ENCODE assay signal across 8 cellular contexts in the genomic region with DNA sequence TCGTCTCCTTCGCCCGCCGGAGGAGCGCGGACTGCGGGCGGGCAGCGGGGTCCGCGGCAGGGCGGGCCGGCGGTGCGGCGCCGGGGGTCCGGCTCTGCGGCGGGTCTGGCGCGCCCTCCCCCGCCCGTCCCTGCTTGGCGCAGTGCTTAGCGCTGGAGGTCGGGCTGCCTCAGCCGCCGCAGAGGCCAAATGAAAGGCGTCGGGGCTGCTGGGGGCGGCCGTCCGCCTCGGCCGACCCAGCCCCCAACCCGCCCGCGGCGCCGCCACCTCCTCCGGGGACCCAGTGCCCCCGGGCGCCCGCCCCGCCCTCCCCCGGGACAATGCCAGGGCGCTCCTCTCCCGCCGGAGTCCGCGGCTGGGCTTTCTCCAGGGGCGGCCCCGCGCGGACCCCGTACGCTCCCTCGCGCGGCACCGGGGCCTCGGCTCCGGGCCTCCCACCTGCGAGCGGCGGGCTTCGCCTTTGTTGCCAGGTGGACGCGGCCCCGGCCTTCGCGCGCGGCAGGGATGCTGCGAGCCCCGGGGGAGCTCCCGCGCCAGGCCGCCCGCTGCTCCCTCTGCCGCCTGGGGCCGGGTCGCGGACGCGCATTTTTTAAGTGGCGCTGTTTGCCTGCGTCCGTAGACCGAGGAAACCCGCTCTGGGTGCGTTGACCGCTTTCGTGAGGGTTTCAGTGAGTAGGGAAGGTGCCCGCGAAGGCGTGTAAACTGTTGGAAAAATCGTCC. TPM values are rescaled to one million over a fixed set of nuclear protein-coding genes. Genes with fewer than 3 reads are reported as not detected.
A peak's percentile ranks its signal among the peaks of the same experiment; 100 is the strongest.
DNase-seq lines count a peak whose midpoint lies in the region; ATAC-seq, FAIRE-seq and TF ChIP-seq lines count a peak whose summit lies in the region.

No MANE protein-coding gene starts in this region.

- ATAC-seq in GM21390 (IDR thresholded peaks at IDR 0.05; ENCODE audit: unreplicated experiment), result peak; percentile 27
- peak; percentile 0 for ATAC-seq in left lung

- intact Hi-C loops in left lung (cut with DNase I), result loop anchor here in 1 of 2 donors (10.0 kb wide), 1 partner anchor 65 kb away; the partner anchor contains the start of gene PRDM10

- peak overlapping the region; percentile 69 for H3K4me3 ChIP-seq in HUES64 (ENCODE audit: low read length)
- H3K4me3 ChIP-seq in left lung, result peak overlapping the region; percentile 67 to 79

- H3K9ac ChIP-seq in HUES64 (ENCODE audit: low read depth, low read length), result peak overlapping the region; percentile 80

- DNase-seq in D341Med (ENCODE audit: low spot score) (peak; percentile 78), left lung (peak; percentile 57 to 89), HTR-8/SVneo (ENCODE audit: insufficient read length, low spot score) (no peak)
- peak; percentile 24 for DNase-seq in activated CD4-positive, alpha-beta T cell treated with anti-CD3 and anti-CD28 coated beads for 1 hour
- DNase-seq in stimulated activated CD4-positive, alpha-beta T cell treated with anti-CD3 and anti-CD28 coated beads, Interleukin-4, amount 100 ng/mL, for 4 hours, result peak; percentile 32 to 35

- FAIRE-seq in HTR-8/SVneo (lab: Jason Lieb, UNC), result no peak

- no peak for TF ChIP-seq CTCF in left lung (IDR thresholded peaks at IDR 0.05)

- H3K4me1 ChIP-seq in HUES64 (ENCODE audit: insufficient read depth, low read length) (peaks cover 20% of the 10 kb centered on the region), left lung (peaks cover 7 to 42% of the 10 kb centered on the region in 2 donors)

- H3K36me3 ChIP-seq in HUES64 (ENCODE audit: insufficient read depth, low read length) (no peaks in the 10 kb centered on the region), left lung (no peaks in the 10 kb centered on the region)

- H3K27ac ChIP-seq in HUES64 (ENCODE audit: low read depth, low read length), result peak overlapping the region; percentile 80
- peak overlapping the region; percentile 69 for H3K27ac ChIP-seq in cingulate gyrus (ENCODE audit: low read depth, low read length)
- H3K27ac ChIP-seq in left lung, result peak overlapping the region; percentile 90 to 93

- WGBS in HUES64, result under 1% methylated on average over 99 of the region's 99 CpGs

- no peaks in the 10 kb centered on the region for H3K9me3 ChIP-seq in HUES64 (ENCODE audit: insufficient read depth, low read depth, low read length)
- H3K9me3 ChIP-seq in left lung, result no peaks in the 10 kb centered on the region

- H3K27me3 ChIP-seq in HUES64 (ENCODE audit: insufficient read depth, low read length) (peaks cover 23% of the 10 kb centered on the region), left lung (no peaks in the 10 kb centered on the region)

RNA-seq across cellular contexts. Expression of gene APLP2, which starts 0.6 kb away (rescaled TPM):
- polyA plus RNA-seq in HUES64 (2013, experiment 1 of 2), result 264 TPM
- polyA plus RNA-seq in HUES64 (2013, experiment 2 of 2), result 280 TPM
- total RNA-seq in left lung, result 100 to 1,000 TPM; 428 to 646 TPM
